1 cellular context compared by ENCODE assay signal in the genomic region with DNA sequence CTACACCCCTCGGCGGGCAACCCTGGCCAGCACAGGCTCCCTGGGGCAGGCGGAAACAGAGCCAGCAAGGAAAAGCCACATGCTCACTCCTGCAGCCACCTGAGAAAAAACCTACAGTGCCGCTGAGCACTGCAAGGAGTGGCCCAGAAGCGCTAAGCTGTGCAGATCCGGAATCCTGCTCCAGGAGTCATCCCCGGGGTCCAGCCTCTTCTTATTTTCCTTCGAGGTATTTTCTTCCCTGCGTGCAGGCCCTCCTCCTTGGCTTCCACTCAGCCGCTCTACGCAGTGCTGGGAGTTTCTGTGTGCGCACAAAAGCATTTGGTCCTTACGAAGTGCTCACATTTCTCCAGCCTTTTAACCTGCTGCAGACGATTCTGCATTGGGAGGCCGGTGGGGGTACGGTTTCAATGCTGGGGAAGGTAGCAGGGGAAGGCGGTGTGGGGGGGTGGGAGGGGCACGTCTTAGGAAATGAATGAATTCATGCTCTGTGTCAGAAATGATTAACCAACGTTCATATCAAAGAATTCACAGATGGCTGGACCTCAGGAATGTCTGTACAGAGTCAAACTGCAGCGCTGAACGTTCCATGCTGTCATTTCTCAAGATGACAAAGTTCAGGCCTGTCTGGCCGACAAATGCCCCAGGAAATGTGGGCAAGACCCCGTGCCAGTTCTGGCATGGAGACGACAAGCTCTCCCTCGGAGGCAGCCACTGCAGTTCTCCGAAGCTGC.
TF ChIP-seq lines count a peak whose summit lies in the region.

No MANE protein-coding gene starts in this region.

TF ChIP-seq in SK-N-SH, 30 proteins besides CTCF, POLR2A, EP300 and RAD21 (continued from another document):
- TF ChIP-seq, protein P1, sequence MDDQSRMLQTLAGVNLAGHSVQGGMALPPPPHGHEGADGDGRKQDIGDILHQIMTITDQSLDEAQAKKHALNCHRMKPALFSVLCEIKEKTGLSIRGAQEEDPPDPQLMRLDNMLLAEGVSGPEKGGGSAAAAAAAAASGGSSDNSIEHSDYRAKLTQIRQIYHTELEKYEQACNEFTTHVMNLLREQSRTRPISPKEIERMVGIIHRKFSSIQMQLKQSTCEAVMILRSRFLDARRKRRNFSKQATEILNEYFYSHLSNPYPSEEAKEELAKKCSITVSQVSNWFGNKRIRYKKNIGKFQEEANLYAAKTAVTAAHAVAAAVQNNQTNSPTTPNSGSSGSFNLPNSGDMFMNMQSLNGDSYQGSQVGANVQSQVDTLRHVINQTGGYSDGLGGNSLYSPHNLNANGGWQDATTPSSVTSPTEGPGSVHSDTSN (IDR thresholded peaks at IDR 0.05) = peak; percentile 51
- TF ChIP-seq YY1 (IDR thresholded peaks at IDR 0.05; ENCODE audit: low read depth) = no peak
